Comparison of ENCODE assay signal across 11 cellular contexts in genomic region chr5:137696481-137696880, GRCh38. TPM values are rescaled to one million over a fixed set of nuclear protein-coding genes. Genes with fewer than 3 reads are reported as not detected.
DNase-seq lines count a peak whose midpoint lies in the region; ATAC-seq and TF ChIP-seq lines count a peak whose summit lies in the region.
"Had no signal": no experiment of that assay in that cellular context is flagged by ENCODE, and none has a peak within 500 bp of the region (broad histone marks: within the 10 kb centered on the region; RNA-seq: fewer than 3 reads in every experiment).

No MANE protein-coding gene starts in this region.

- H3K9me3 Mint-ChIP-seq in CD8-positive, alpha-beta memory T cell, result no peaks in the 10 kb centered on the region

- H3K36me3 ChIP-seq in CD8-positive, alpha-beta memory T cell (ENCODE audit: insufficient read depth, low read length), result no peaks in the 10 kb centered on the region

- H3K4me1 Mint-ChIP-seq in CD8-positive, alpha-beta memory T cell, result peaks cover 33 to 45% (median 34%) of the 10 kb centered on the region in 3 donors
- peaks cover 35% of the 10 kb centered on the region for H3K4me1 Mint-ChIP-seq in T-helper 17 cell

- H3K27ac ChIP-seq in CD8-positive, alpha-beta memory T cell (ENCODE audit: low read depth, low read length), result no peak overlapping the region
- H3K27ac ChIP-seq: hepatocyte, tibial artery had no signal

- peaks cover 43% of the 10 kb centered on the region for H3K4me1 ChIP-seq in CD8-positive, alpha-beta memory T cell (ENCODE audit: insufficient read depth, low read length)

- TF ChIP-seq CTCF in astrocyte of the spinal cord (IDR thresholded peaks at IDR 0.05; ENCODE audit: low read depth, low read length), result no peak
- no peak for TF ChIP-seq CTCF in omental fat pad (IDR thresholded peaks at IDR 0.05)

- in situ Hi-C loops in astrocyte of the spinal cord (cut with HindIII; ENCODE audit: low sequenced_read_pairs), result no loop called here

- H3K4me3 Mint-ChIP-seq in CD8-positive, alpha-beta memory T cell, result peak overlapping the region in 4 of 7 donors; percentile 50 to 79 (median 69)
- H3K4me3 Mint-ChIP-seq in T-helper 17 cell, result peak overlapping the region; percentile 61

- no peak for ATAC-seq in T-helper 17 cell
- no peak for ATAC-seq in omental fat pad (ENCODE audit: low FRiP score)
- no peak for ATAC-seq in HG03175 (IDR thresholded peaks at IDR 0.05; ENCODE audit: unreplicated experiment)
- no peak for ATAC-seq in GM21367 (IDR thresholded peaks at IDR 0.05; ENCODE audit: unreplicated experiment)

- H3K9me3 ChIP-seq in CD8-positive, alpha-beta memory T cell (ENCODE audit: low read length), result no peaks in the 10 kb centered on the region
- no peaks in the 10 kb centered on the region for H3K9me3 ChIP-seq in T-helper 17 cell (ENCODE audit: control insufficient read depth, low read length, poor library complexity, severe bottlenecking)
- H3K9me3 ChIP-seq: tibial artery had no signal

- POLR2A ChIA-PET in CD8-positive, alpha-beta memory T cell (lab: Charles Lee), result interaction anchor here (0.6 kb wide), 1 partner anchor 46 kb away, joined by 5 read pairs; no protein-coding TSS in a partner anchor

- H3K27me3 Mint-ChIP-seq in CD8-positive, alpha-beta memory T cell, result no peaks in the 10 kb centered on the region
- no peaks in the 10 kb centered on the region for H3K27me3 Mint-ChIP-seq in T-helper 17 cell

- peak overlapping the region in 7 of 8 donors; percentile 9 to 94 (median 80) for H3K27ac Mint-ChIP-seq in CD8-positive, alpha-beta memory T cell
- peak overlapping the region; percentile 87 for H3K27ac Mint-ChIP-seq in T-helper 17 cell

- DNase-seq in CD8-positive, alpha-beta memory T cell, result no peak
- DNase-seq in T-helper 17 cell, result no peak
- DNase-seq in astrocyte of the spinal cord (ENCODE audit: low read depth, low spot score), result peak; percentile 37
- peak; percentile 23 for DNase-seq in stimulated activated CD4-positive, alpha-beta T cell treated with anti-CD3 and anti-CD28 coated beads, Interleukin-12 subunit alpha, Interleukin-12 subunit beta, amount 100 ng/mL, for 4 hours
- DNase-seq in NCI-H510A treated with DMSO at 0.1 percent for 48 hours (lab: John Stamatoyannopoulos, UW), result no peak
- DNase-seq in omental fat pad (ENCODE audit: low spot score), result no peak
- DNase-seq: tibial artery had no signal

- no peak overlapping the region for H3K4me3 ChIP-seq in CD8-positive, alpha-beta memory T cell (ENCODE audit: low read length)
- no peak overlapping the region for H3K4me3 ChIP-seq in astrocyte of the spinal cord (ENCODE audit: low read depth, low read length)
- H3K4me3 ChIP-seq: hepatocyte, smooth muscle cell, tibial artery had no signal

- CTCF ChIA-PET in CD8-positive, alpha-beta memory T cell (lab: Charles Lee), result interaction anchor here (0.9 to 5.0 kb wide), 5 partner anchors 30 to 192 kb away, joined by 3 to 33 read pairs (median 4); no protein-coding TSS in a partner anchor

- peaks cover 8 to 24% (median 20%) of the 10 kb centered on the region in 3 donors for H3K36me3 Mint-ChIP-seq in CD8-positive, alpha-beta memory T cell
- peaks cover 22% of the 10 kb centered on the region for H3K36me3 Mint-ChIP-seq in T-helper 17 cell (ENCODE audit: low read depth)

- H3K27me3 ChIP-seq in CD8-positive, alpha-beta memory T cell (ENCODE audit: insufficient read depth, low read length, poor library complexity, severe bottlenecking), result no peaks in the 10 kb centered on the region
- H3K27me3 ChIP-seq: hepatocyte, tibial artery had no signal

RNA-seq across cellular contexts. Expression of gene KLHL3, which starts 39.4 kb away (rescaled TPM):
- total RNA-seq in CD8-positive, alpha-beta memory T cell, result 1 to 10 TPM; 2.7 to 3.3 TPM
- polyA plus RNA-seq in CD8-positive, alpha-beta memory T cell, result 3.4 TPM
- 10 to 100 TPM; 17.5 to 24.6 TPM for total RNA-seq in T-helper 17 cell
- 1 to 10 TPM; 1.8 to 9.8 (median 4.0) TPM for total RNA-seq in omental fat pad

RNA-seq across cellular contexts. Expression of gene HNRNPA0, which starts 57.7 kb away (rescaled TPM):
- total RNA-seq in CD8-positive, alpha-beta memory T cell, result 10 to 100 TPM; 42.7 to 45.9 TPM
- 20.1 TPM for polyA plus RNA-seq in CD8-positive, alpha-beta memory T cell
- total RNA-seq in T-helper 17 cell (10 to 100 TPM; 37.6 to 38.4 TPM), omental fat pad (10 to 100 TPM in 3 of 4 donors, 1 to 10 TPM in 1; 9.7 to 16.9 (median 12.8) TPM)

Comparison
In these comparisons a context has a peak if more than half of its experiments do, and no peak if none do; other contexts are left out.
1. DNase-seq: peak in astrocyte of the spinal cord (single experiment) and stimulated activated CD4-positive, alpha-beta T cell treated with anti-CD3 and anti-CD28 coated beads, Interleukin-12 subunit alpha, Interleukin-12 subunit beta, amount 100 ng/mL, for 4 hours (single experiment); none in CD8-positive, alpha-beta memory T cell (0 of 5), T-helper 17 cell (0 of 3), NCI-H510A treated with DMSO at 0.1 percent for 48 hours (single experiment) and omental fat pad (single experiment).